In genomic region chr3:22922317-22922716, GRCh38 we compare ENCODE assay signal across 8 cellular contexts.
DNase-seq lines count a peak whose midpoint lies in the region; TF ChIP-seq lines count a peak whose summit lies in the region.

No MANE protein-coding gene starts in this region.

- peak; percentile 20 for TF ChIP-seq CTCF in CD14-positive monocyte (IDR thresholded peaks at IDR 0.05)
- no peak for TF ChIP-seq CTCF in GM20000 (IDR thresholded peaks at IDR 0.05; ENCODE audit: extremely low read depth, missing control alignments)
- peak; percentile 55 for TF ChIP-seq CTCF in glutamatergic neuron (IDR thresholded peaks at IDR 0.05; ENCODE audit: partially characterized antibody, unreplicated experiment)
- peak in 1 of 2 experiments; percentile 21 for TF ChIP-seq CTCF in tibial artery (IDR thresholded peaks at IDR 0.05)

- peaks cover 0 to 1% (median 0%) of the 10 kb centered on the region in 3 donors for H3K27me3 Mint-ChIP-seq in CD14-positive monocyte (ENCODE audit: low read depth in 3 of 3)
- no peaks in the 10 kb centered on the region for H3K27me3 Mint-ChIP-seq in glutamatergic neuron (ENCODE audit: unreplicated experiment)
- no peaks in the 10 kb centered on the region for H3K27me3 Mint-ChIP-seq in CD8-positive, alpha-beta memory T cell

- no peaks in the 10 kb centered on the region for H3K36me3 ChIP-seq in tibial artery
- H3K36me3 ChIP-seq in CD8-positive, alpha-beta memory T cell (ENCODE audit: insufficient read depth, low read length) = no peaks in the 10 kb centered on the region

- H3K4me3 ChIP-seq in tibial artery = no peak overlapping the region
- no peak overlapping the region for H3K4me3 ChIP-seq in CD8-positive, alpha-beta memory T cell (ENCODE audit: low read length)

- no peaks in the 10 kb centered on the region for H3K4me1 ChIP-seq in tibial artery
- H3K4me1 ChIP-seq in CD8-positive, alpha-beta memory T cell (ENCODE audit: insufficient read depth, low read length) = no peaks in the 10 kb centered on the region

- no peaks in the 10 kb centered on the region for H3K9me3 ChIP-seq in tibial artery
- no peaks in the 10 kb centered on the region for H3K9me3 ChIP-seq in CD8-positive, alpha-beta memory T cell (ENCODE audit: low read length)

- H3K27ac Mint-ChIP-seq in CD14-positive monocyte (no peak overlapping the region), glutamatergic neuron (ENCODE audit: unreplicated experiment) (no peak overlapping the region)
- no peak overlapping the region for H3K27ac Mint-ChIP-seq in CD8-positive, alpha-beta memory T cell

- H3K27ac ChIP-seq in tibial artery = no peak overlapping the region
- H3K27ac ChIP-seq in CD8-positive, alpha-beta memory T cell (ENCODE audit: low read depth, low read length) = no peak overlapping the region

- H3K36me3 Mint-ChIP-seq in CD14-positive monocyte = no peaks in the 10 kb centered on the region
- no peaks in the 10 kb centered on the region for H3K36me3 Mint-ChIP-seq in glutamatergic neuron (ENCODE audit: unreplicated experiment)
- no peaks in the 10 kb centered on the region for H3K36me3 Mint-ChIP-seq in CD8-positive, alpha-beta memory T cell

- no peaks in the 10 kb centered on the region for H3K27me3 ChIP-seq in tibial artery
- H3K27me3 ChIP-seq in CD8-positive, alpha-beta memory T cell (ENCODE audit: insufficient read depth, low read length, poor library complexity, severe bottlenecking) = no peaks in the 10 kb centered on the region

- CTCF ChIA-PET in CD8-positive, alpha-beta memory T cell (lab: Charles Lee) = no interaction called here

- POLR2A ChIA-PET in CD8-positive, alpha-beta memory T cell (lab: Charles Lee) = no interaction called here

- H3K4me1 Mint-ChIP-seq in CD14-positive monocyte (no peaks in the 10 kb centered on the region), glutamatergic neuron (ENCODE audit: low read depth, unreplicated experiment) (no peaks in the 10 kb centered on the region)
- no peaks in the 10 kb centered on the region for H3K4me1 Mint-ChIP-seq in CD8-positive, alpha-beta memory T cell

- H3K9me3 Mint-ChIP-seq in CD14-positive monocyte (no peaks in the 10 kb centered on the region), glutamatergic neuron (ENCODE audit: unreplicated experiment) (no peaks in the 10 kb centered on the region)
- peaks cover 0 to 12% (median 4%) of the 10 kb centered on the region in 5 donors for H3K9me3 Mint-ChIP-seq in CD8-positive, alpha-beta memory T cell

- no peak for DNase-seq in CD14-positive monocyte (ENCODE audit: low spot score)
- DNase-seq in GM20000 (ENCODE audit: low spot score) = peak; percentile 19
- DNase-seq in NCI-H774 (lab: John Stamatoyannopoulos, UW) = peak; percentile 4
- no peak for DNase-seq in glutamatergic neuron
- DNase-seq in NCI-H1694 (lab: John Stamatoyannopoulos, UW) = no peak
- DNase-seq in tibial artery = no peak
- DNase-seq in CD8-positive, alpha-beta memory T cell = no peak
- no peak for DNase-seq in NCI-H1930 (lab: John Stamatoyannopoulos, UW)

- intact Hi-C loops in CD14-positive monocyte (cut with micrococcal nuclease) (no loop called here), tibial artery (cut with DNase I; ENCODE audit: low total_unique reads) (no loop called here)

- H3K4me3 Mint-ChIP-seq in CD14-positive monocyte = no peak overlapping the region
- H3K4me3 Mint-ChIP-seq in glutamatergic neuron (ENCODE audit: unreplicated experiment) = no peak overlapping the region
- H3K4me3 Mint-ChIP-seq in CD8-positive, alpha-beta memory T cell = no peak overlapping the region

Comparison
In these comparisons a context has a peak if more than half of its experiments do, and no peak if none do; other contexts are left out.
1. DNase-seq: peak in GM20000 (single experiment) and NCI-H774 (single experiment); none in CD14-positive monocyte (single experiment), glutamatergic neuron (single experiment), NCI-H1694 (single experiment), tibial artery (0 of 2), CD8-positive, alpha-beta memory T cell (0 of 5) and NCI-H1930 (0 of 2).